In genomic region chr7:151432658-151433521, GRCh38 we compare ENCODE assay signal across 8 cellular contexts. TPM values are rescaled to one million over a fixed set of nuclear protein-coding genes. Genes with fewer than 3 reads are reported as not detected.
DNase-seq lines count a peak whose midpoint lies in the region; ATAC-seq and TF ChIP-seq lines count a peak whose summit lies in the region.
"Had no signal": no experiment of that assay in that cellular context is flagged by ENCODE, and none has a peak within 500 bp of the region (broad histone marks: within the 10 kb centered on the region; RNA-seq: fewer than 3 reads in every experiment).

No MANE protein-coding gene starts in this region.

- no peaks in the 10 kb centered on the region for H3K27me3 ChIP-seq in sigmoid colon

- H3K27ac ChIP-seq in sigmoid colon = no peak overlapping the region

- 64 to 73% methylated on average over 14 of the region's 14 CpGs for WGBS in sigmoid colon, 2 donors

- no peak overlapping the region for H3K4me3 Mint-ChIP-seq in activated T-cell treated with anti-CD3 and anti-CD28 coated beads, Interleukin-2, amount 50 U/mL, for 4 hours

- intact Hi-C loops in sigmoid colon (cut with DNase I) = no loop called here

- H3K27me3 Mint-ChIP-seq in activated T-cell treated with anti-CD3 and anti-CD28 coated beads, Interleukin-2, amount 50 U/mL, for 4 hours (ENCODE audit: low read depth) = no peaks in the 10 kb centered on the region

- H3K4me3 ChIP-seq in sigmoid colon = no peak overlapping the region
- H3K4me3 ChIP-seq: lung had no signal

- no peak for TF ChIP-seq CTCF in sigmoid colon (IDR thresholded peaks at IDR 0.05)

- peaks cover 53% of the 10 kb centered on the region for H3K4me1 Mint-ChIP-seq in activated T-cell treated with anti-CD3 and anti-CD28 coated beads, Interleukin-2, amount 50 U/mL, for 4 hours (ENCODE audit: low read depth)

- no peaks in the 10 kb centered on the region for H3K36me3 Mint-ChIP-seq in activated T-cell treated with anti-CD3 and anti-CD28 coated beads, Interleukin-2, amount 50 U/mL, for 4 hours (ENCODE audit: insufficient read depth)

- DNase-seq in activated T-cell treated with anti-CD3 and anti-CD28 coated beads, Interleukin-2, amount 50 U/mL, for 4 hours = no peak
- DNase-seq in sigmoid colon (peak; percentile 60), HuH-7.5 (ENCODE audit: low spot score) (no peak), NCI-H526 (lab: John Stamatoyannopoulos, UW) (no peak)

- no peaks in the 10 kb centered on the region for H3K9me3 Mint-ChIP-seq in activated T-cell treated with anti-CD3 and anti-CD28 coated beads, Interleukin-2, amount 50 U/mL, for 4 hours

- H3K4me1 ChIP-seq in sigmoid colon = peaks cover 0 to 38% (median 26%) of the 10 kb centered on the region in 4 donors

- TF ChIP-seq EP300 in sigmoid colon (IDR thresholded peaks at IDR 0.05) = no peak

- no peaks in the 10 kb centered on the region for H3K36me3 ChIP-seq in sigmoid colon

- TF ChIP-seq POLR2A in sigmoid colon (IDR thresholded peaks at IDR 0.05) = no peak

- no peaks in the 10 kb centered on the region for H3K9me3 ChIP-seq in sigmoid colon

- ATAC-seq in GM19023 (IDR thresholded peaks at IDR 0.05; ENCODE audit: unreplicated experiment) (peak; percentile 63), HG03159 (IDR thresholded peaks at IDR 0.05; ENCODE audit: unreplicated experiment) (peak; percentile 77), HG03457 (IDR thresholded peaks at IDR 0.05; ENCODE audit: unreplicated experiment) (no peak)
- ATAC-seq in activated T-cell treated with anti-CD3 and anti-CD28 coated beads, Interleukin-2, amount 50 U/mL, for 4 hours = peak; percentile 78 to 79

RNA-seq across cellular contexts. Expression of gene CRYGN, which starts 7.1 kb away (rescaled TPM):
- not detected for total RNA-seq in activated T-cell treated with anti-CD3 and anti-CD28 coated beads, Interleukin-2, amount 50 U/mL, for 4 hours
- 1 to 10 TPM in 2 of 4 donors, not detected in 2; 1.4 to 1.8 TPM for total RNA-seq in sigmoid colon
- under 1 TPM in 2 of 3 donors, not detected in 1; 0.17 to 0.60 TPM for polyA plus RNA-seq in sigmoid colon

RNA-seq across cellular contexts. Expression of gene WDR86, which starts 23.1 kb away (rescaled TPM):
- under 1 TPM; 0.27 to 0.46 (median 0.37) TPM for total RNA-seq in activated T-cell treated with anti-CD3 and anti-CD28 coated beads, Interleukin-2, amount 50 U/mL, for 4 hours
- total RNA-seq in sigmoid colon = 10 to 100 TPM; 14.4 to 23.8 (median 16.9) TPM
- polyA plus RNA-seq in sigmoid colon = 1 to 10 TPM in 2 of 3 donors, under 1 TPM in 1; 0.46 to 4.2 (median 2.1) TPM

Comparison
In these comparisons a context has a peak if more than half of its experiments do, and no peak if none do; other contexts are left out.
1. RNA of gene WDR86, which starts 23.1 kb away (total RNA-seq): 14.4 to 23.8 TPM in sigmoid colon; 0.27 to 0.46 TPM in activated T-cell treated with anti-CD3 and anti-CD28 coated beads, Interleukin-2, amount 50 U/mL, for 4 hours; every median in the first group is over 10 times any median in the second.